ENCODE assay signal across 1 cellular context in genomic region chr7:39458346-39458745, GRCh38.
TF ChIP-seq lines count a peak whose summit lies in the region.

No MANE protein-coding gene starts in this region.

TF ChIP-seq in A549, 52 proteins besides CTCF, POLR2A, EP300 and RAD21 (continued from another document):
- TF ChIP-seq REST (IDR thresholded peaks at IDR 0.05) (no peak), E2F6 (IDR thresholded peaks at IDR 0.05; ENCODE audit: borderline replicate concordance, low read depth) (no peak), EHMT2 (IDR thresholded peaks at IDR 0.05; ENCODE audit: low read depth) (no peak), HMGXB4 (CRISPR knock-in tag; IDR thresholded peaks at IDR 0.05; ENCODE audit: borderline replicate concordance) (no peak)
